In genomic region chr17:16243385-16243784, GRCh38 we compare ENCODE assay signal across 1 cellular context.
TF ChIP-seq lines count a peak whose summit lies in the region.

No MANE protein-coding gene starts in this region.

TF ChIP-seq in SK-N-SH, 30 proteins besides CTCF, POLR2A, EP300 and RAD21 (continued from another document):
- TF ChIP-seq PBX3 (IDR thresholded peaks at IDR 0.05) (no peak), TAF1 (IDR thresholded peaks at IDR 0.05; ENCODE audit: borderline replicate concordance, low read depth, low read length) (no peak), REST (IDR thresholded peaks at IDR 0.05; ENCODE audit: low read depth, low read length) (no peak), GATA2 (CRISPR knock-in tag; IDR thresholded peaks at IDR 0.05) (no peak), MAX (IDR thresholded peaks at IDR 0.05; ENCODE audit: low read depth) (no peak)
- TF ChIP-seq, protein P1, sequence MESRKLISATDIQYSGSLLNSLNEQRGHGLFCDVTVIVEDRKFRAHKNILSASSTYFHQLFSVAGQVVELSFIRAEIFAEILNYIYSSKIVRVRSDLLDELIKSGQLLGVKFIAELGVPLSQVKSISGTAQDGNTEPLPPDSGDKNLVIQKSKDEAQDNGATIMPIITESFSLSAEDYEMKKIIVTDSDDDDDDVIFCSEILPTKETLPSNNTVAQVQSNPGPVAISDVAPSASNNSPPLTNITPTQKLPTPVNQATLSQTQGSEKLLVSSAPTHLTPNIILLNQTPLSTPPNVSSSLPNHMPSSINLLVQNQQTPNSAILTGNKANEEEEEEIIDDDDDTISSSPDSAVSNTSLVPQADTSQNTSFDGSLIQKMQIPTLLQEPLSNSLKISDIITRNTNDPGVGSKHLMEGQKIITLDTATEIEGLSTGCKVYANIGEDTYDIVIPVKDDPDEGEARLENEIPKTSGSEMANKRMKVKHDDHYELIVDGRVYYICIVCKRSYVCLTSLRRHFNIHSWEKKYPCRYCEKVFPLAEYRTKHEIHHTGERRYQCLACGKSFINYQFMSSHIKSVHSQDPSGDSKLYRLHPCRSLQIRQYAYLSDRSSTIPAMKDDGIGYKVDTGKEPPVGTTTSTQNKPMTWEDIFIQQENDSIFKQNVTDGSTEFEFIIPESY (IDR thresholded peaks at IDR 0.05; ENCODE audit: borderline replicate concordance, low read depth): no peak
- TF ChIP-seq, protein P2, sequence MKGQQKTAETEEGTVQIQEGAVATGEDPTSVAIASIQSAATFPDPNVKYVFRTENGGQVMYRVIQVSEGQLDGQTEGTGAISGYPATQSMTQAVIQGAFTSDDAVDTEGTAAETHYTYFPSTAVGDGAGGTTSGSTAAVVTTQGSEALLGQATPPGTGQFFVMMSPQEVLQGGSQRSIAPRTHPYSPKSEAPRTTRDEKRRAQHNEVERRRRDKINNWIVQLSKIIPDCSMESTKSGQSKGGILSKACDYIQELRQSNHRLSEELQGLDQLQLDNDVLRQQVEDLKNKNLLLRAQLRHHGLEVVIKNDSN (IDR thresholded peaks at IDR 0.05; ENCODE audit: borderline replicate concordance, low read depth): no peak
